ENCODE assay signal across 14 cellular contexts in the genomic region with DNA sequence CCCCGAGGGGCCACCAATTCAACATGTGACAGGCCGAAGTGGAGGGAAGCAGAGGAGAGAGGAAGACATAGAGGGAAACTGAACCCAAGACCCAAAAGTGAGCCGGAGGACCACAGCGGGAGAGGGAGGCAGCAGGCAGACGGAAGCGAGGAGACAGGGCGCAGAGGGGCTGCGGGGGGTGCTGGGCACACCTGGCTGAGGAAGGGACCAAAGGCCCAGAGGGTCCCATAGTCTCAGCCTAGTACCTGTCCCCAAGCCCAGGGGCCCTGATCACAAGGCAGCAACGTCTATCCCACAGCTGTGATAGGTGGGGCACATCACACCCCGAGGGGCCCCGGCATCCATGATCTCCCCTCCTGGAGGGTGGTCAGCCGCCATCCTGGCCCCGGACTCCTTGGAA. TPM values are rescaled to one million over a fixed set of nuclear protein-coding genes. Genes with fewer than 3 reads are reported as not detected.
DNase-seq lines count a peak whose midpoint lies in the region; ATAC-seq, FAIRE-seq and TF ChIP-seq lines count a peak whose summit lies in the region.
"Had no signal": no experiment of that assay in that cellular context is flagged by ENCODE, and none has a peak within 500 bp of the region (broad histone marks: within the 10 kb centered on the region; RNA-seq: fewer than 3 reads in every experiment).

No MANE protein-coding gene starts in this region.

- H2BK15ac ChIP-seq in mesendoderm (replicated peaks; ENCODE audit: low read depth), result no peak overlapping the region

- POLR2A ChIA-PET in CD8-positive, alpha-beta T cell (lab: Charles Lee), result no interaction called here

- whole genome bisulfite sequencing in pancreas, 2 donors, result 88 to 90% methylated on average over 12 to 13 of the region's 13 CpGs
- no CpG with 5 or more reads among the region's 13 CpGs for WGBS in mesendoderm (ENCODE audit: extremely low coverage, insufficient coverage, low lambda C conversion rate)

- H3K4me2 ChIP-seq in BLaER1 (peak overlapping the region; percentile 95), mesendoderm (ENCODE audit: low read length) (no peak overlapping the region)

- no peak overlapping the region for H2AK5ac ChIP-seq in mesendoderm (ENCODE audit: low read length)

- H2BK120ac ChIP-seq in mesendoderm (ENCODE audit: low read depth, low read length), result no peak overlapping the region

- intact Hi-C loops in CD8-positive, alpha-beta T cell (cut with DNase I, micrococcal nuclease), result loop anchor here in 1 of 2 experiments (10.0 kb wide), 1 partner anchor 1463 kb away; no protein-coding TSS in a partner anchor
- intact Hi-C loops in pancreas (cut with DNase I), result no loop called here

- H3K9ac ChIP-seq in BLaER1 (peak overlapping the region; percentile 58), mesendoderm (ENCODE audit: low read length) (no peak overlapping the region)

- H3K4me3 Mint-ChIP-seq in CD8-positive, alpha-beta T cell, result peak overlapping the region; percentile 74

- no peaks in the 10 kb centered on the region for H3K27me3 Mint-ChIP-seq in CD8-positive, alpha-beta T cell (ENCODE audit: low read depth)

- no peaks in the 10 kb centered on the region for H3K79me1 ChIP-seq in mesendoderm (ENCODE audit: low read length)

- H3K27ac Mint-ChIP-seq in CD8-positive, alpha-beta T cell, result peak overlapping the region; percentile 88

- no peak overlapping the region for H3K4ac ChIP-seq in mesendoderm (ENCODE audit: low read depth, low read length)

- no peak for TF ChIP-seq CTCF in CD8-positive, alpha-beta T cell (IDR thresholded peaks at IDR 0.05)
- TF ChIP-seq CTCF in pancreas (IDR thresholded peaks at IDR 0.05), result no peak

- no peak overlapping the region for H4K8ac ChIP-seq in mesendoderm (ENCODE audit: low read depth, low read length)

- ATAC-seq in CD8-positive, alpha-beta T cell, result no peak
- ATAC-seq in pancreas (no peak), HG02759 (IDR thresholded peaks at IDR 0.05; ENCODE audit: unreplicated experiment) (no peak), HG02678 (IDR thresholded peaks at IDR 0.05; ENCODE audit: unreplicated experiment) (no peak)

- no peaks in the 10 kb centered on the region for H3K9me3 ChIP-seq in BLaER1
- no peaks in the 10 kb centered on the region for H3K9me3 ChIP-seq in CD8-positive, alpha-beta T cell (ENCODE audit: low read length)
- no peaks in the 10 kb centered on the region for H3K9me3 ChIP-seq in pancreas
- H3K9me3 ChIP-seq: ascending aorta, SJCRH30, uterus had no signal

- DNase-seq in CD8-positive, alpha-beta T cell, result no peak
- DNase-seq in caudate nucleus (lab: John Stamatoyannopoulos, UW) (no peak), pancreas (peak in 2 of 6 donors; percentile 16 to 42), cortex of kidney (lab: John Stamatoyannopoulos, UW) (no peak), mesendoderm (no peak)
- DNase-seq: activated CD8-positive, alpha-beta memory T cell treated with anti-CD3 and anti-CD28 coated beads, Interleukin-2, amount 50 U/mL, for 48 hours; GDM1; SJCRH30; stimulated activated CD4-positive, alpha-beta T cell treated with anti-CD3 and anti-CD28 coated beads, Interleukin-12 subunit alpha, Interleukin-12 subunit beta, amount 100 ng/mL, for 4 hours had no signal

- H3K27ac ChIP-seq in BLaER1, result peak overlapping the region; percentile 76
- H3K27ac ChIP-seq in CD8-positive, alpha-beta T cell (ENCODE audit: low read depth, low read length), result peak overlapping the region; percentile 38
- peak overlapping the region; percentile 90 for H3K27ac ChIP-seq in caudate nucleus (ENCODE audit: low read depth, low read length)
- H3K27ac ChIP-seq in pancreas, result peak overlapping the region; percentile 62 to 83 (median 74)
- H3K27ac ChIP-seq in mesendoderm (ENCODE audit: low read depth, low read length), result no peak overlapping the region
- H3K27ac ChIP-seq: ascending aorta, SJCRH30 had no signal

- H3K56ac ChIP-seq in mesendoderm (ENCODE audit: low read length), result no peak overlapping the region

- H3K18ac ChIP-seq in mesendoderm (ENCODE audit: low read length), result no peak overlapping the region

- H3K9me3 Mint-ChIP-seq in CD8-positive, alpha-beta T cell, result no peaks in the 10 kb centered on the region

- peaks cover 100% of the 10 kb centered on the region for H4K20me1 ChIP-seq in BLaER1

- no peak overlapping the region for H2BK5ac ChIP-seq in mesendoderm (ENCODE audit: low read length)

- H3K27me3 ChIP-seq in BLaER1 (no peaks in the 10 kb centered on the region), pancreas (no peaks in the 10 kb centered on the region), mesendoderm (ENCODE audit: insufficient read depth, low read length, poor library complexity) (no peaks in the 10 kb centered on the region)
- H3K27me3 ChIP-seq in CD8-positive, alpha-beta T cell (ENCODE audit: insufficient read depth, low read length), result no peaks in the 10 kb centered on the region
- H3K27me3 ChIP-seq: ascending aorta, SJCRH30, uterus had no signal

- H3K79me2 ChIP-seq in mesendoderm (ENCODE audit: control insufficient read depth, insufficient read depth, low read length), result no peaks in the 10 kb centered on the region

- no peak overlapping the region; the same call in 1 of the 2 replicates for H3K4me3 ChIP-seq in BLaER1
- no peak overlapping the region for H3K4me3 ChIP-seq in CD8-positive, alpha-beta T cell (ENCODE audit: low read depth, low read length)
- H3K4me3 ChIP-seq in pancreas, result no peak overlapping the region
- no peak overlapping the region for H3K4me3 ChIP-seq in mesendoderm (ENCODE audit: low read length)
- H3K4me3 ChIP-seq: ascending aorta, SJCRH30, uterus had no signal

- H3K4me1 ChIP-seq in BLaER1 (peaks cover 100% of the 10 kb centered on the region), pancreas (peaks cover 21 to 44% (median 23%) of the 10 kb centered on the region in 3 donors), mesendoderm (ENCODE audit: control insufficient read depth, low read depth, low read length) (no peaks in the 10 kb centered on the region)
- peaks cover 83% of the 10 kb centered on the region for H3K4me1 ChIP-seq in CD8-positive, alpha-beta T cell (ENCODE audit: insufficient read depth, low read length)

- no peak overlapping the region for H4K5ac ChIP-seq in mesendoderm (ENCODE audit: low read length)

- CTCF ChIA-PET in CD8-positive, alpha-beta T cell (lab: Charles Lee), result interaction anchor here (6.3 kb wide), 1 partner anchor 17 kb away, joined by 71 read pairs; no protein-coding TSS in a partner anchor

- H3K36me3 ChIP-seq in BLaER1 (peaks cover 47% of the 10 kb centered on the region), pancreas (no peaks in the 10 kb centered on the region), mesendoderm (ENCODE audit: control insufficient read depth, insufficient read depth, low read length) (no peaks in the 10 kb centered on the region)
- H3K36me3 ChIP-seq in CD8-positive, alpha-beta T cell (ENCODE audit: insufficient read depth, low read length), result no peaks in the 10 kb centered on the region
- H3K36me3 ChIP-seq: ascending aorta, SJCRH30, uterus had no signal

- peaks cover 5% of the 10 kb centered on the region for H3K36me3 Mint-ChIP-seq in CD8-positive, alpha-beta T cell

- no peak overlapping the region for H3K23ac ChIP-seq in mesendoderm (ENCODE audit: low read length)

- FAIRE-seq in pancreas (lab: Jason Lieb, UNC), result no peak

- peaks cover 82% of the 10 kb centered on the region for H3K4me1 Mint-ChIP-seq in CD8-positive, alpha-beta T cell (ENCODE audit: low read depth)

RNA-seq across cellular contexts. Expression of a gene that starts 7.1 kb away (rescaled TPM):
- total RNA-seq in CD8-positive, alpha-beta T cell, result 100 to 1,000 TPM; 177 to 186 TPM
- total RNA-seq in pancreas, result 10 to 100 TPM; 16.1 to 31.9 (median 20.3) TPM
- 10 to 100 TPM; 56.0 to 69.7 TPM for polyA plus RNA-seq in pancreas
- 8.2 TPM for polyA plus RNA-seq in mesendoderm (2013, experiment 1 of 2)
- polyA plus RNA-seq in mesendoderm (2013, experiment 2 of 2), result 9.3 TPM

RNA-seq across cellular contexts. Expression of a gene that starts 35.6 kb away (rescaled TPM):
- under 1 TPM; 0.53 to 0.84 TPM for total RNA-seq in CD8-positive, alpha-beta T cell
- 10 to 100 TPM in 1 of 6 donors, 1 to 10 TPM in 5; 1.5 to 11.9 (median 3.1) TPM for total RNA-seq in pancreas
- polyA plus RNA-seq in pancreas, result 1 to 10 TPM; 4.5 to 4.6 TPM
- 3.3 TPM for polyA plus RNA-seq in mesendoderm (2013, experiment 1 of 2)
- 3.7 TPM for polyA plus RNA-seq in mesendoderm (2013, experiment 2 of 2)

Comparison
In these comparisons a context has a peak if more than half of its experiments do, and no peak if none do; other contexts are left out.
1. RNA of a gene that starts 7.1 kb away (total RNA-seq): 177 to 186 TPM in CD8-positive, alpha-beta T cell; 16.1 to 31.9 TPM in pancreas; every median in the first group is over 4 times any median in the second.